In the genomic region with DNA sequence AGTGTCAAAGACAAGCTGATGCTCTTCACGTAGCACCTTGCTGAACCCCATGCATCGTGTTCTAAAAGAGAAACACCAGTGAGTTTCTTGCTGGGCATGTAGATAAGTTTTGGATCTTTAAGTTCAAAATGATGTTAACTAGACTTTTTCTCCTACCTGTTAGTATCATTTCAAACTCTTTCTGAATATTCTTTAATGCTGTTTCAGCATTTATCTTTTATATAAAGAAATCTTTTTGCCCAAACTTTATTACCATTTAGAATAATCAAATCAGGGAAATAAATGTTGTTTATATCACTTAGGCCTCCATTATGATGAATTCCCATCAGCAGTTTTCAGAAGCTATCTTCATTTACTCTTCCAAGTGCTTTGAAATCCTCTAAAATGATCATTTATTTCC, we compare ENCODE assay signal across 3 cellular contexts.
TF ChIP-seq lines count a peak whose summit lies in the region.

No MANE protein-coding gene starts in this region.

TF ChIP-seq in A549, 52 proteins besides CTCF, POLR2A, EP300 and RAD21:
- TF ChIP-seq MAFK (IDR thresholded peaks at IDR 0.05; ENCODE audit: partially characterized antibody): peak; percentile 43
- no peak for TF ChIP-seq RFX5 (IDR thresholded peaks at IDR 0.05)
- no peak for TF ChIP-seq HOXB13 (CRISPR knock-in tag; IDR thresholded peaks at IDR 0.05; ENCODE audit: low read depth)

TF ChIP-seq in IMR-90, 13 proteins besides CTCF, POLR2A, EP300 and RAD21:
- TF ChIP-seq, protein P1, sequence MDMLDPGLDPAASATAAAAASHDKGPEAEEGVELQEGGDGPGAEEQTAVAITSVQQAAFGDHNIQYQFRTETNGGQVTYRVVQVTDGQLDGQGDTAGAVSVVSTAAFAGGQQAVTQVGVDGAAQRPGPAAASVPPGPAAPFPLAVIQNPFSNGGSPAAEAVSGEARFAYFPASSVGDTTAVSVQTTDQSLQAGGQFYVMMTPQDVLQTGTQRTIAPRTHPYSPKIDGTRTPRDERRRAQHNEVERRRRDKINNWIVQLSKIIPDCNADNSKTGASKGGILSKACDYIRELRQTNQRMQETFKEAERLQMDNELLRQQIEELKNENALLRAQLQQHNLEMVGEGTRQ (IDR thresholded peaks at IDR 0.05; ENCODE audit: low read depth, low read length): no peak
- 0 out of 2 replicates have a peak, but pooled peaks have one; percentile 14 for TF ChIP-seq MAFK (IDR thresholded peaks at IDR 0.05; ENCODE audit: low read depth, low read length)

TF ChIP-seq in K562, 482 proteins besides CTCF, POLR2A, EP300 and RAD21:
- TF ChIP-seq ZNF830 (CRISPR knock-in tag; IDR thresholded peaks at IDR 0.05) (no peak), ZFX (CRISPR knock-in tag; IDR thresholded peaks at IDR 0.05) (no peak), ZNF316 (IDR thresholded peaks at IDR 0.05) (peak; percentile 61), MAFG (tag; conservative IDR thresholded peaks at IDR 0.05) (peak; percentile 35; the same call in 1 of the 2 replicates)
- TF ChIP-seq, protein P2, sequence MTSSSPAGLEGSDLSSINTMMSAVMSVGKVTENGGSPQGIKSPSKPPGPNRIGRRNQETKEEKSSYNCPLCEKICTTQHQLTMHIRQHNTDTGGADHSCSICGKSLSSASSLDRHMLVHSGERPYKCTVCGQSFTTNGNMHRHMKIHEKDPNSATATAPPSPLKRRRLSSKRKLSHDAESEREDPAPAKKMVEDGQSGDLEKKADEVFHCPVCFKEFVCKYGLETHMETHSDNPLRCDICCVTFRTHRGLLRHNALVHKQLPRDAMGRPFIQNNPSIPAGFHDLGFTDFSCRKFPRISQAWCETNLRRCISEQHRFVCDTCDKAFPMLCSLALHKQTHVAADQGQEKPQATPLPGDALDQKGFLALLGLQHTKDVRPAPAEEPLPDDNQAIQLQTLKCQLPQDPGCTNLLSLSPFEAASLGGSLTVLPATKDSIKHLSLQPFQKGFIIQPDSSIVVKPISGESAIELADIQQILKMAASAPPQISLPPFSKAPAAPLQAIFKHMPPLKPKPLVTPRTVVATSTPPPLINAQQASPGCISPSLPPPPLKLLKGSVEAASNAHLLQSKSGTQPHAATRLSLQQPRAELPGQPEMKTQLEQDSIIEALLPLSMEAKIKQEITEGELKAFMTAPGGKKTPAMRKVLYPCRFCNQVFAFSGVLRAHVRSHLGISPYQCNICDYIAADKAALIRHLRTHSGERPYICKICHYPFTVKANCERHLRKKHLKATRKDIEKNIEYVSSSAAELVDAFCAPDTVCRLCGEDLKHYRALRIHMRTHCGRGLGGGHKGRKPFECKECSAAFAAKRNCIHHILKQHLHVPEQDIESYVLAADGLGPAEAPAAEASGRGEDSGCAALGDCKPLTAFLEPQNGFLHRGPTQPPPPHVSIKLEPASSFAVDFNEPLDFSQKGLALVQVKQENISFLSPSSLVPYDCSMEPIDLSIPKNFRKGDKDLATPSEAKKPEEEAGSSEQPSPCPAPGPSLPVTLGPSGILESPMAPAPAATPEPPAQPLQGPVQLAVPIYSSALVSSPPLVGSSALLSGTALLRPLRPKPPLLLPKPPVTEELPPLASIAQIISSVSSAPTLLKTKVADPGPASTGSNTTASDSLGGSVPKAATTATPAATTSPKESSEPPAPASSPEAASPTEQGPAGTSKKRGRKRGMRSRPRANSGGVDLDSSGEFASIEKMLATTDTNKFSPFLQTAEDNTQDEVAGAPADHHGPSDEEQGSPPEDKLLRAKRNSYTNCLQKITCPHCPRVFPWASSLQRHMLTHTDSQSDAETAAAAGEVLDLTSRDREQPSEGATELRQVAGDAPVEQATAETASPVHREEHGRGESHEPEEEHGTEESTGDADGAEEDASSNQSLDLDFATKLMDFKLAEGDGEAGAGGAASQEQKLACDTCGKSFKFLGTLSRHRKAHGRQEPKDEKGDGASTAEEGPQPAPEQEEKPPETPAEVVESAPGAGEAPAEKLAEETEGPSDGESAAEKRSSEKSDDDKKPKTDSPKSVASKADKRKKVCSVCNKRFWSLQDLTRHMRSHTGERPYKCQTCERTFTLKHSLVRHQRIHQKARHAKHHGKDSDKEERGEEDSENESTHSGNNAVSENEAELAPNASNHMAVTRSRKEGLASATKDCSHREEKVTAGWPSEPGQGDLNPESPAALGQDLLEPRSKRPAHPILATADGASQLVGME (CRISPR knock-in tag; IDR thresholded peaks at IDR 0.05): no peak
